ENCODE assay signal across 8 cellular contexts in the genomic region with DNA sequence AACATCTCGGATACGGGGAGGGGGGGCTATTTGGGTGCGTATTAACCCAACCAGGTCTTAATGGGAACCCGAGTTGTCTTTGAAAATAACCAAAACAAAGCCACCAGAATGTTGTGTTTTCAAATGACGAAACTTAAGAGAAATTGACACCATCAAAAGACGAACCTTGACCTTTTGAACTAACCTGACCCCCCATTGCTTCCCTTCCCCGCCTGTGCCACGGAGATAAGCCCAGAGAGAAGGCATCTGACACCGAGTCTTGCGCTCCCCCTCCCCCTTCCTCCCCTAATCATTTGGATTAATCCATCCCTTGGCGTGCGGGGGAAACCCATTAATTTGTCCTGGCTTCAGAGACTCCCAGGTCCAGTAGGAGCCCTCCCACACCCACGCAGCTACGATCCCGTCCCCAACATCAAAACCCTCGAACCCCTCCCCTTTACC. TPM values are rescaled to one million over a fixed set of nuclear protein-coding genes. Genes with fewer than 3 reads are reported as not detected.
A peak's percentile ranks its signal among the peaks of the same experiment; 100 is the strongest.
DNase-seq lines count a peak whose midpoint lies in the region; ATAC-seq, FAIRE-seq and TF ChIP-seq lines count a peak whose summit lies in the region.

No MANE protein-coding gene starts in this region.

- CTCF ChIA-PET in A549 (lab: Yijun Ruan, JAX): interaction anchor here (1.5 to 2.6 kb wide), 2 partner anchors 11 to 160 kb away, joined by 6 to 8 read pairs; no protein-coding TSS in a partner anchor

- FAIRE-seq in A549 (lab: Jason Lieb, UNC): no peak

- no peaks in the 10 kb centered on the region for H3K9me3 ChIP-seq in A549
- H3K9me3 ChIP-seq in HUES48 (ENCODE audit: control insufficient read depth, insufficient read depth, low read length): no peaks in the 10 kb centered on the region
- no peaks in the 10 kb centered on the region for H3K9me3 ChIP-seq in ascending aorta

- TF ChIP-seq CTCF in A549 (IDR thresholded peaks at IDR 0.05) (no peak), ascending aorta (IDR thresholded peaks at IDR 0.05) (no peak)

- no peak overlapping the region for H3K9ac ChIP-seq in HUES48 (ENCODE audit: low read depth, low read length)

- H3K27ac ChIP-seq in A549 (peak overlapping the region; percentile 78 to 99; a peak in 5 of 6 replicates), HUES48 (ENCODE audit: low read depth, low read length) (no peak overlapping the region), ascending aorta (no peak overlapping the region)

- DNase-seq in A549 (ENCODE audit: low read depth in 1 of 2, low spot score in 1 of 2) (no peak), ascending aorta (ENCODE audit: low spot score in 2 of 2) (no peak), medulla oblongata (ENCODE audit: extremely low spot score) (peak; percentile 6), posterior cingulate gyrus (no peak), kidney glomerular epithelial cell (lab: John Stamatoyannopoulos, UW) (no peak)
- DNase-seq in NK-92 treated with Interleukin-12 subunit alpha and Interleukin-12 subunit beta, amount 100 ng/mL, for 24 hours (lab: John Stamatoyannopoulos, UW): no peak

- H3K4me2 ChIP-seq in A549: peak overlapping the region; percentile 99

- no peak for TF ChIP-seq EP300 in A549 (IDR thresholded peaks at IDR 0.05)

- H3K4me3 ChIP-seq in A549 (peak overlapping the region; percentile 64), HUES48 (ENCODE audit: low read depth, low read length) (peak overlapping the region; percentile 86), ascending aorta (peak overlapping the region; percentile 56 to 65)

- intact Hi-C loops in ascending aorta (cut with DNase I) (no loop called here), posterior cingulate gyrus (cut with DNase I) (no loop called here)

- no peak for TF ChIP-seq POLR2A in A549 (IDR thresholded peaks at IDR 0.05; ENCODE audit: low read length)

- ATAC-seq in A549 (no peak), GM21529 (IDR thresholded peaks at IDR 0.05; ENCODE audit: unreplicated experiment) (no peak)

- H3K36me3 ChIP-seq in HUES48 (ENCODE audit: control insufficient read depth, insufficient read depth, low read length) (no peaks in the 10 kb centered on the region), ascending aorta (no peaks in the 10 kb centered on the region)

- no peak for TF ChIP-seq RAD21 in A549 (conservative IDR thresholded peaks at IDR 0.05 in 1 of 2, IDR thresholded peaks at IDR 0.05 in 1 of 2)

- POLR2A ChIA-PET in A549 (lab: Yijun Ruan, JAX): no interaction called here

- H3K27me3 ChIP-seq in HUES48 (ENCODE audit: control insufficient read depth, insufficient read depth, low read length) (peaks cover 47% of the 10 kb centered on the region), ascending aorta (no peaks in the 10 kb centered on the region)

- WGBS in A549 (ENCODE audit: missing lambda C conversion rate): 27% methylated on average over 16 of the region's 16 CpGs

- H3K4me1 ChIP-seq in A549 (peaks cover 17% of the 10 kb centered on the region), HUES48 (ENCODE audit: control insufficient read depth, insufficient read depth, low read length) (peaks cover 27% of the 10 kb centered on the region), ascending aorta (peaks cover 8 to 16% of the 10 kb centered on the region in 2 donors)

TF ChIP-seq in A549, 52 proteins besides CTCF, POLR2A, EP300 and RAD21:
- TF ChIP-seq JUNB (IDR thresholded peaks at IDR 0.05) (no peak), ESRRA (IDR thresholded peaks at IDR 0.05; ENCODE audit: borderline replicate concordance, low read length) (no peak), FOSB (CRISPR knock-in tag; IDR thresholded peaks at IDR 0.05) (no peak), MAFK (IDR thresholded peaks at IDR 0.05; ENCODE audit: partially characterized antibody) (no peak), EHMT2 (IDR thresholded peaks at IDR 0.05; ENCODE audit: low read depth) (no peak), CBX2 (IDR thresholded peaks at IDR 0.05; ENCODE audit: borderline replicate concordance, low read depth) (no peak), FOXS1 (CRISPR knock-in tag; IDR thresholded peaks at IDR 0.05) (no peak), TFCP2L1 (CRISPR knock-in tag; IDR thresholded peaks at IDR 0.05) (no peak), MAX (IDR thresholded peaks at IDR 0.05) (no peak), KDM5A (IDR thresholded peaks at IDR 0.05) (no peak), RFX5 (IDR thresholded peaks at IDR 0.05) (no peak), PBX3 (IDR thresholded peaks at IDR 0.05) (no peak), BHLHE40 (IDR thresholded peaks at IDR 0.05; ENCODE audit: low read depth, low read length) (no peak), HOXB5 (CRISPR knock-in tag; IDR thresholded peaks at IDR 0.05) (no peak), TP53 (CRISPR knock-in tag; IDR thresholded peaks at IDR 0.05) (no peak), CHD4 (IDR thresholded peaks at IDR 0.05; ENCODE audit: borderline replicate concordance) (no peak)
- TF ChIP-seq, protein P1, sequence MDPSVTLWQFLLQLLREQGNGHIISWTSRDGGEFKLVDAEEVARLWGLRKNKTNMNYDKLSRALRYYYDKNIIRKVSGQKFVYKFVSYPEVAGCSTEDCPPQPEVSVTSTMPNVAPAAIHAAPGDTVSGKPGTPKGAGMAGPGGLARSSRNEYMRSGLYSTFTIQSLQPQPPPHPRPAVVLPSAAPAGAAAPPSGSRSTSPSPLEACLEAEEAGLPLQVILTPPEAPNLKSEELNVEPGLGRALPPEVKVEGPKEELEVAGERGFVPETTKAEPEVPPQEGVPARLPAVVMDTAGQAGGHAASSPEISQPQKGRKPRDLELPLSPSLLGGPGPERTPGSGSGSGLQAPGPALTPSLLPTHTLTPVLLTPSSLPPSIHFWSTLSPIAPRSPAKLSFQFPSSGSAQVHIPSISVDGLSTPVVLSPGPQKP (IDR thresholded peaks at IDR 0.05; ENCODE audit: low read depth, low read length): no peak

RNA-seq across cellular contexts. Expression of gene GCAT, which starts 4.5 kb away (rescaled TPM):
- polyA plus RNA-seq in A549 (2011; rRNA removed) (1.2 and 1.3 TPM in 2 replicates), A549 (2017; fragmentation: RNase III; extraction: RNeasy Plus Mini Kit Qiagen cat#74134 plus additional on column Dnase treatment) (2.1 to 3.1 TPM (median 2.6 TPM) in 3 replicates)
- polyA plus RNA-seq in A549 (2012; cell fraction: cytosol; rRNA removed): 3.2 and 4.8 TPM in 2 replicates
- 5.1 and 6.7 TPM in 2 replicates for polyA plus RNA-seq in A549 (2012; cell fraction: nucleus; rRNA removed)
- polyA minus RNA-seq in A549 (2011; rRNA and poly(A)+ RNA removed): 2.2 and 3.6 TPM in 2 replicates
- 4.5 TPM for total RNA-seq in ascending aorta

RNA-seq across cellular contexts. Expression of gene GALR3, which starts 20.0 kb away (rescaled TPM):
- polyA plus RNA-seq in A549 (2011; rRNA removed) (not detected in 2 replicates), A549 (2017; fragmentation: RNase III; extraction: RNeasy Plus Mini Kit Qiagen cat#74134 plus additional on column Dnase treatment) (not detected in 3 replicates)
- not detected in 2 replicates for polyA plus RNA-seq in A549 (2012; cell fraction: cytosol; rRNA removed)
- polyA plus RNA-seq in A549 (2012; cell fraction: nucleus; rRNA removed): 0.06 TPM in 1 of 2 replicates, not detected in the other
- not detected in 2 replicates for polyA minus RNA-seq in A549 (2011; rRNA and poly(A)+ RNA removed)
- total RNA-seq in ascending aorta: not detected

RNA-seq across cellular contexts. Expression of gene ANKRD54, which starts 40.9 kb away (rescaled TPM):
- polyA plus RNA-seq in A549 (2011; rRNA removed): 13.2 and 15.2 TPM in 2 replicates
- 27.2 and 35.3 TPM in 2 replicates for polyA plus RNA-seq in A549 (2012; cell fraction: cytosol; rRNA removed)
- polyA plus RNA-seq in A549 (2012; cell fraction: nucleus; rRNA removed): 50.3 and 76.5 TPM in 2 replicates
- 19.3 to 21.8 TPM (median 21.1 TPM) in 3 replicates for polyA plus RNA-seq in A549 (2017; fragmentation: RNase III; extraction: RNeasy Plus Mini Kit Qiagen cat#74134 plus additional on column Dnase treatment)
- 14.0 and 17.0 TPM in 2 replicates for polyA minus RNA-seq in A549 (2011; rRNA and poly(A)+ RNA removed)
- total RNA-seq in ascending aorta: 61.8 TPM

RNA-seq across cellular contexts. Expression of gene EIF3L, which starts 46.0 kb away (rescaled TPM):
- 423 and 493 TPM in 2 replicates for polyA plus RNA-seq in A549 (2011; rRNA removed)
- 206 and 272 TPM in 2 replicates for polyA plus RNA-seq in A549 (2012; cell fraction: cytosol; rRNA removed)
- polyA plus RNA-seq in A549 (2012; cell fraction: nucleus; rRNA removed): 133 and 171 TPM in 2 replicates
- polyA plus RNA-seq in A549 (2017; fragmentation: RNase III; extraction: RNeasy Plus Mini Kit Qiagen cat#74134 plus additional on column Dnase treatment): 212 to 222 TPM (median 218 TPM) in 3 replicates
- 412 and 554 TPM in 2 replicates for polyA minus RNA-seq in A549 (2011; rRNA and poly(A)+ RNA removed)
- total RNA-seq in ascending aorta: 256 TPM

Comparison
In these comparisons a context has a peak if more than half of its experiments do, and no peak if none do; other contexts are left out.
1. H3K27ac ChIP-seq: peak in A549 (2 of 2); none in HUES48 (single experiment) and ascending aorta (0 of 2).
2. Peak in every context shown above with its lines, with median percentiles within 50 percentile points of each other: H3K4me3 ChIP-seq.